Comparison of ENCODE assay signal across 33 cellular contexts in the genomic region with DNA sequence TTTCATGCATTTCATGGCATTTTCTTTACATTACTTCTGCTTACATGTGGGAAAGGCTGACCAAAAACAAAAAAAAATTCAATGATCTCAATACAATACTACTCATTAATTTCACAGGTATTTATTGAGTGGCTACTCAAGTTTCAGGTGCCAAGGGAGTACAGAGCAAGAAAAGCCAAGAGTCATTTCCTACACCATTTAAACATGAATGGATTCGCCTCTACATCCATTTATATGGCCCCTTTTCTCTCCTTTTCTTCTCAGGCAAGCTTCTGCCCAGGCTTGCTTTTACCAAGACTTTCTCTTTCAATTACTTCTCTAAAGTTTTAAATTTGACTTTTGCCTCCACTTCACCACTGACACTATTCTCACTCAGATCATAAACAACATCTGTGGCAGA.
"Had no signal": no experiment of that assay in that cellular context is flagged by ENCODE, and none has a peak within 500 bp of the region (broad histone marks: within the 10 kb centered on the region; RNA-seq: fewer than 3 reads in every experiment).

No MANE protein-coding gene starts in this region.

- H3K27ac Mint-ChIP-seq: activated CD4-positive, alpha-beta memory T cell treated with anti-CD3 and anti-CD28 coated beads for 36 hours; activated CD4-positive, alpha-beta T cell treated with anti-CD3 and anti-CD28 coated beads for 36 hours; activated CD4-positive, alpha-beta T cell treated with anti-CD3 and anti-CD28 coated beads, Interleukin-2, amount 10 ng/mL, durations not matched to agents 24 days and 14 days; activated CD8-positive, alpha-beta memory T cell treated with anti-CD3 and anti-CD28 coated beads, Interleukin-2, amount 10 ng/mL, durations not matched to agents 7 days and 5 days; activated CD8-positive, alpha-beta T cell treated with anti-CD3 and anti-CD28 coated beads, Interleukin-2, amount 10 ng/mL, durations not matched to agents 7 days and 5 days; activated naive CD4-positive, alpha-beta T cell treated with anti-CD3 and anti-CD28 coated beads for 36 hours; activated naive CD4-positive, alpha-beta T cell treated with anti-CD3 and anti-CD28 coated beads, Interleukin-2, amount 50 U/mL, for 24 hours; activated naive CD8-positive, alpha-beta T cell treated with anti-CD3 and anti-CD28 coated beads, Interleukin-2, amount 10 ng/mL, durations not matched to agents 7 days and 5 days; activated T-helper 1 cell treated with anti-CD3 and anti-CD28 coated beads, Interleukin-12 subunit alpha, Interleukin-12 subunit beta, Interleukin-2, Interleukin-4 antibody, amounts not matched to agents 30 ng/mL and 10 ng/mL and 1 ng/mL, durations not matched to agents 14 hours and 24 hours and 36 hours; activated T-helper 2 cell treated with anti-CD3 and anti-CD28 coated beads, Interferon-gamma antibody, Interleukin-2, Interleukin-4, amounts not matched to agents 10 μg/mL and 5 μg/mL and 100 μg/mL, durations not matched to agents 14 hours and 24 hours and 36 hours; effector memory CD8-positive, alpha-beta T cell; T-helper 17 cell; T-helper 2 cell treated with Interferon-gamma antibody and Interleukin-4, amounts not matched to agents 5 μg/mL and 100 μg/mL, for 36 hours had no signal

- H3K4me2 ChIP-seq: hepatocyte had no signal

- H3K9me3 Mint-ChIP-seq: activated naive CD8-positive, alpha-beta T cell treated with anti-CD3 and anti-CD28 coated beads, Interleukin-2, amount 10 ng/mL, durations not matched to agents 7 days and 5 days; activated T-helper 1 cell treated with anti-CD3 and anti-CD28 coated beads, Interleukin-12 subunit alpha, Interleukin-12 subunit beta, Interleukin-2, Interleukin-4 antibody, amounts not matched to agents 30 ng/mL and 10 ng/mL and 1 ng/mL, durations not matched to agents 14 hours and 24 hours and 36 hours; activated T-helper 2 cell treated with anti-CD3 and anti-CD28 coated beads, Interferon-gamma antibody, Interleukin-2, Interleukin-4, amounts not matched to agents 10 μg/mL and 5 μg/mL and 100 μg/mL, durations not matched to agents 14 hours and 24 hours and 36 hours; T-helper 2 cell treated with Interferon-gamma antibody and Interleukin-4, amounts not matched to agents 5 μg/mL and 100 μg/mL, for 36 hours had no signal

- H3K27ac ChIP-seq: brain microvascular endothelial cell, esophagus muscularis mucosa, foreskin keratinocyte, gastrocnemius medialis, heart right ventricle, hepatocyte, WERI-Rb-1 had no signal

- H3K4me1 Mint-ChIP-seq: activated CD4-positive, alpha-beta T cell treated with anti-CD3 and anti-CD28 coated beads for 36 hours; activated CD4-positive, alpha-beta T cell treated with anti-CD3 and anti-CD28 coated beads, Interleukin-2, amount 10 ng/mL, durations not matched to agents 24 days and 14 days; activated CD8-positive, alpha-beta memory T cell treated with anti-CD3 and anti-CD28 coated beads, Interleukin-2, amount 10 ng/mL, durations not matched to agents 7 days and 5 days; activated naive CD4-positive, alpha-beta T cell treated with anti-CD3 and anti-CD28 coated beads, Interleukin-2, amount 50 U/mL, for 24 hours; activated naive CD8-positive, alpha-beta T cell treated with anti-CD3 and anti-CD28 coated beads, Interleukin-2, amount 10 ng/mL, durations not matched to agents 7 days and 5 days; T-helper 17 cell had no signal

- H3K9me3 ChIP-seq: esophagus muscularis mucosa, gastrocnemius medialis, heart right ventricle had no signal

- H3K36me3 Mint-ChIP-seq: activated CD4-positive, alpha-beta memory T cell treated with anti-CD3 and anti-CD28 coated beads for 36 hours; activated CD8-positive, alpha-beta memory T cell treated with anti-CD3 and anti-CD28 coated beads, Interleukin-2, amount 10 ng/mL, durations not matched to agents 7 days and 5 days; activated naive CD4-positive, alpha-beta T cell treated with anti-CD3 and anti-CD28 coated beads, Interleukin-2, amount 50 U/mL, for 24 hours; activated naive CD8-positive, alpha-beta T cell treated with anti-CD3 and anti-CD28 coated beads, Interleukin-2, amount 10 ng/mL, durations not matched to agents 7 days and 5 days had no signal

- H3K4me3 Mint-ChIP-seq: activated CD4-positive, alpha-beta memory T cell treated with anti-CD3 and anti-CD28 coated beads for 36 hours; activated CD4-positive, alpha-beta T cell treated with anti-CD3 and anti-CD28 coated beads for 36 hours; activated CD4-positive, alpha-beta T cell treated with anti-CD3 and anti-CD28 coated beads, Interleukin-2, amount 10 ng/mL, durations not matched to agents 24 days and 14 days; activated CD8-positive, alpha-beta memory T cell treated with anti-CD3 and anti-CD28 coated beads, Interleukin-2, amount 10 ng/mL, durations not matched to agents 7 days and 5 days; activated CD8-positive, alpha-beta T cell treated with anti-CD3 and anti-CD28 coated beads, Interleukin-2, amount 10 ng/mL, durations not matched to agents 7 days and 5 days; activated naive CD4-positive, alpha-beta T cell treated with anti-CD3 and anti-CD28 coated beads for 36 hours; activated naive CD4-positive, alpha-beta T cell treated with anti-CD3 and anti-CD28 coated beads, Interleukin-2, amount 50 U/mL, for 24 hours; activated naive CD8-positive, alpha-beta T cell treated with anti-CD3 and anti-CD28 coated beads, Interleukin-2, amount 10 ng/mL, durations not matched to agents 7 days and 5 days; activated T-helper 1 cell treated with anti-CD3 and anti-CD28 coated beads, Interleukin-12 subunit alpha, Interleukin-12 subunit beta, Interleukin-2, Interleukin-4 antibody, amounts not matched to agents 30 ng/mL and 10 ng/mL and 1 ng/mL, durations not matched to agents 14 hours and 24 hours and 36 hours; effector memory CD8-positive, alpha-beta T cell; T-helper 17 cell; T-helper 2 cell treated with Interferon-gamma antibody and Interleukin-4, amounts not matched to agents 5 μg/mL and 100 μg/mL, for 36 hours had no signal

- H3K36me3 ChIP-seq: brain microvascular endothelial cell, esophagus muscularis mucosa, gastrocnemius medialis, heart right ventricle, WERI-Rb-1 had no signal

- H3K4me1 ChIP-seq: esophagus muscularis mucosa, foreskin keratinocyte, gastrocnemius medialis, heart right ventricle had no signal

- H3K27me3 ChIP-seq: brain microvascular endothelial cell, esophagus muscularis mucosa, foreskin keratinocyte, gastrocnemius medialis, heart right ventricle, hepatocyte had no signal

- H3K27me3 Mint-ChIP-seq: activated CD4-positive, alpha-beta memory T cell treated with anti-CD3 and anti-CD28 coated beads for 36 hours; activated CD4-positive, alpha-beta T cell treated with anti-CD3 and anti-CD28 coated beads for 36 hours; activated CD4-positive, alpha-beta T cell treated with anti-CD3 and anti-CD28 coated beads, Interleukin-2, amount 10 ng/mL, durations not matched to agents 24 days and 14 days; activated CD8-positive, alpha-beta memory T cell treated with anti-CD3 and anti-CD28 coated beads, Interleukin-2, amount 10 ng/mL, durations not matched to agents 7 days and 5 days; activated naive CD4-positive, alpha-beta T cell treated with anti-CD3 and anti-CD28 coated beads, Interleukin-2, amount 50 U/mL, for 24 hours; activated naive CD8-positive, alpha-beta T cell treated with anti-CD3 and anti-CD28 coated beads, Interleukin-2, amount 10 ng/mL, durations not matched to agents 7 days and 5 days; effector memory CD8-positive, alpha-beta T cell; T-helper 17 cell had no signal

- H3K79me2 ChIP-seq: hepatocyte had no signal

- DNase-seq: activated CD4-positive, alpha-beta memory T cell treated with anti-CD3 and anti-CD28 coated beads for 36 hours; activated CD4-positive, alpha-beta T cell treated with anti-CD3 and anti-CD28 coated beads, Interleukin-2, amount 10 ng/mL, durations not matched to agents 24 days and 14 days; activated CD4-positive, CD25-positive, alpha-beta regulatory T cell; activated CD4-positive, CD25-positive, alpha-beta regulatory T cell treated with anti-CD3 and anti-CD28 coated beads, Interleukin-2, amount 50 U/mL, for 72 hours; activated CD8-positive, alpha-beta memory T cell treated with anti-CD3 and anti-CD28 coated beads, Interleukin-2, amount 10 ng/mL, durations not matched to agents 7 days and 5 days; activated CD8-positive, alpha-beta memory T cell treated with anti-CD3 and anti-CD28 coated beads, Interleukin-2, amount 50 U/mL, for 4 hours; activated CD8-positive, alpha-beta T cell treated with anti-CD3 and anti-CD28 coated beads, Interleukin-2, amount 10 ng/mL, durations not matched to agents 7 days and 5 days; activated effector memory CD4-positive, alpha-beta T cell treated with anti-CD3 and anti-CD28 coated beads, Interleukin-2, amount 50 U/mL, for 16 hours; activated naive CD4-positive, alpha-beta T cell treated with anti-CD3 and anti-CD28 coated beads for 36 hours; activated naive CD8-positive, alpha-beta T cell treated with anti-CD3 and anti-CD28 coated beads, Interleukin-2, amount 10 ng/mL, durations not matched to agents 7 days and 5 days; activated T-cell treated with anti-CD3 and anti-CD28 coated beads, Interleukin-2, amount 50 U/mL, for 1 hour; activated T-cell treated with anti-CD3 and anti-CD28 coated beads, Interleukin-2, amount 50 U/mL, for 48 hours; brain microvascular endothelial cell; caudate nucleus; cortex of kidney; dermis blood vessel endothelial cell; effector CD4-positive, alpha-beta T cell; effector memory CD8-positive, alpha-beta T cell; erythroblast; foreskin keratinocyte; gastrocnemius medialis; glutamatergic neuron; heart right ventricle; T-helper 17 cell; T1000; WERI-Rb-1 had no signal

- H3K4me3 ChIP-seq: esophagus muscularis mucosa, gastrocnemius medialis, heart right ventricle, hepatocyte had no signal

- ATAC-seq: activated CD4-positive, alpha-beta T cell treated with anti-CD3 and anti-CD28 coated beads for 36 hours; activated CD8-positive, alpha-beta memory T cell treated with anti-CD3 and anti-CD28 coated beads, Interleukin-2, amount 10 ng/mL, durations not matched to agents 7 days and 5 days; activated CD8-positive, alpha-beta T cell treated with anti-CD3 and anti-CD28 coated beads, Interleukin-2, amount 10 ng/mL, durations not matched to agents 7 days and 5 days; effector memory CD8-positive, alpha-beta T cell; foreskin keratinocyte; gastrocnemius medialis; heart right ventricle; T-helper 17 cell had no signal

- H2AFZ ChIP-seq: hepatocyte had no signal
